1 cellular context compared by ENCODE assay signal in the genomic region with DNA sequence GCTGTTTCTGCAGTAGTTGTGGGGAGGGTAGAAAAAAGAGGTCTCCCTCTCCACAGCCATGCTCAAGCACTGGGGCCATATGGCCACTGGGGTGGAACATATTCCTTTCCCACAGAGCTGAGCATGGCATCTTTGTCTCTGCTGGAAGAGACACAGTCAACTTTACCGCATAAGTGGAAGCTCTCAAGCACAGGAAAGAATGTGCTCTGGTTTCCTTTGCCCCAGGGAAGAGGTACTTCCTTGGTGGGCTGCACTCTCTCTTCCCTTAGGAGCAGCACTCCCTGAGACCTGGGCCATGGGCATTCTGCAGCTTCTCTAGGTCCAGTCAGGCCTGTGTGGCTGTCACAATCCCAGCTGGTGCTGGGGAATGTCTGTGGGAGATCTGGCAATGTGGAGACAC.
TF ChIP-seq lines count a peak whose summit lies in the region.

No MANE protein-coding gene starts in this region.

TF ChIP-seq in IMR-90, 13 proteins besides CTCF, POLR2A, EP300 and RAD21:
- TF ChIP-seq FOS (IDR thresholded peaks at IDR 0.05; ENCODE audit: low read depth, low read length) (no peak), MAFK (IDR thresholded peaks at IDR 0.05; ENCODE audit: low read depth, low read length) (no peak), CEBPB (IDR thresholded peaks at IDR 0.05; ENCODE audit: low read depth, low read length) (no peak), RFX5 (IDR thresholded peaks at IDR 0.05; ENCODE audit: low read depth, low read length) (no peak), SMC3 (IDR thresholded peaks at IDR 0.05; ENCODE audit: low read depth, low read length) (no peak), RCOR1 (IDR thresholded peaks at IDR 0.05; ENCODE audit: insufficient replicate concordance, low read length) (no peak), BHLHE40 (IDR thresholded peaks at IDR 0.05; ENCODE audit: low read depth, low read length) (no peak), CHD1 (IDR thresholded peaks at IDR 0.05; ENCODE audit: low read depth, low read length) (no peak), MAZ (IDR thresholded peaks at IDR 0.05; ENCODE audit: borderline replicate concordance, low read depth, low read length) (no peak), MXI1 (IDR thresholded peaks at IDR 0.05; ENCODE audit: borderline replicate concordance, low read depth, low read length) (no peak), NFE2L2 (IDR thresholded peaks at IDR 0.05; ENCODE audit: low read depth, low read length) (no peak)
- TF ChIP-seq, protein P1, sequence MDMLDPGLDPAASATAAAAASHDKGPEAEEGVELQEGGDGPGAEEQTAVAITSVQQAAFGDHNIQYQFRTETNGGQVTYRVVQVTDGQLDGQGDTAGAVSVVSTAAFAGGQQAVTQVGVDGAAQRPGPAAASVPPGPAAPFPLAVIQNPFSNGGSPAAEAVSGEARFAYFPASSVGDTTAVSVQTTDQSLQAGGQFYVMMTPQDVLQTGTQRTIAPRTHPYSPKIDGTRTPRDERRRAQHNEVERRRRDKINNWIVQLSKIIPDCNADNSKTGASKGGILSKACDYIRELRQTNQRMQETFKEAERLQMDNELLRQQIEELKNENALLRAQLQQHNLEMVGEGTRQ (IDR thresholded peaks at IDR 0.05; ENCODE audit: low read depth, low read length), result no peak
TF ChIP-seq in IMR-90: peak in this region for 0.
